Comparison of ENCODE assay signal across 17 cellular contexts in the genomic region with DNA sequence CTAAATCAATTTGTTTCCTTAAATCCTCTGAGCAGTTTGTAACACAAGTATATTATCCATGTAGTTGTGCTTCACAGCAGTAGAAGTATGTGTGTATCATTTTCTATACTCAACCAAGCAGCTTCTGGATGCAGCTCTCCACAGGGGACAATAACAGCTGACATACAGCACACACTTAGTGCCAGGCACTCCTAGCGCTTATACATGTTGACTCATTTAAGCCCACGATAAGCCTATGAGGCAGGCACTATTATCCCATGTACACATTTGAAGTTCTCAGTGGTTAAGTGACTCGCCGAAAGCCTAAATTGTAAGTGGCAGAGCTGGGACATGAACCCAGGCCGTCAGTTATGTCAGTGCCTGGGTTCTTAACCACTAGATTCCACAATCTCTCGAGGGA. TPM values are rescaled to one million over a fixed set of nuclear protein-coding genes. Genes with fewer than 3 reads are reported as not detected.
DNase-seq lines count a peak whose midpoint lies in the region; ATAC-seq lines count a peak whose summit lies in the region.
"Had no signal": no experiment of that assay in that cellular context is flagged by ENCODE, and none has a peak within 500 bp of the region (broad histone marks: within the 10 kb centered on the region; RNA-seq: fewer than 3 reads in every experiment).

No MANE protein-coding gene starts in this region.

- peak; percentile 96 for ATAC-seq in activated CD4-positive, alpha-beta T cell treated with anti-CD3 and anti-CD28 coated beads for 36 hours
- ATAC-seq in esophagus mucosa (peak; percentile 90), HG02610 (IDR thresholded peaks at IDR 0.05; ENCODE audit: unreplicated experiment) (no peak), HG02938 (IDR thresholded peaks at IDR 0.05; ENCODE audit: unreplicated experiment) (no peak)
- ATAC-seq: left lung had no signal

- H3K27ac Mint-ChIP-seq in activated CD4-positive, alpha-beta T cell treated with anti-CD3 and anti-CD28 coated beads for 36 hours: no peak overlapping the region
- H3K27ac Mint-ChIP-seq: CD14-positive monocyte had no signal

- no peak overlapping the region for H3K4me3 Mint-ChIP-seq in activated CD4-positive, alpha-beta T cell treated with anti-CD3 and anti-CD28 coated beads for 36 hours
- H3K4me3 Mint-ChIP-seq: CD14-positive monocyte had no signal

- CTCF ChIA-PET in activated CD4-positive, alpha-beta T cell treated with anti-CD3 and anti-CD28 coated beads for 36 hours (lab: Charles Lee): interaction anchor here (0.6 to 0.7 kb wide), 2 partner anchors 34 to 614 kb away, joined by 3 read pairs; no protein-coding TSS in a partner anchor

- peak; percentile 31 for DNase-seq in activated CD4-positive, alpha-beta T cell treated with anti-CD3 and anti-CD28 coated beads for 36 hours
- no peak for DNase-seq in activated CD4-positive, alpha-beta T cell treated with anti-CD3 and anti-CD28 coated beads, Interleukin-2, amount 50 U/mL, for 1 hour
- peak; percentile 63 for DNase-seq in M059J (ENCODE audit: low read depth)
- peak; percentile 64 for DNase-seq in skeletal muscle cell (ENCODE audit: low read depth)
- no peak for DNase-seq in NCI-H146 (lab: John Stamatoyannopoulos, UW)
- DNase-seq: 8988T, activated gamma-delta T cell, left lung, NCI-H187 treated with DMSO at 0.1 percent for 48 hours, psoas muscle, T1000 had no signal

- no peaks in the 10 kb centered on the region for H3K36me3 Mint-ChIP-seq in activated CD4-positive, alpha-beta T cell treated with anti-CD3 and anti-CD28 coated beads for 36 hours (ENCODE audit: low read depth)

- no peaks in the 10 kb centered on the region for H3K27me3 Mint-ChIP-seq in activated CD4-positive, alpha-beta T cell treated with anti-CD3 and anti-CD28 coated beads for 36 hours

- no peak overlapping the region for H3K4me3 ChIP-seq in skeletal muscle cell (ENCODE audit: low read depth, low read length)
- H3K4me3 ChIP-seq: esophagus muscularis mucosa, left lung, psoas muscle, SJSA1 had no signal

- POLR2A ChIA-PET in activated CD4-positive, alpha-beta T cell treated with anti-CD3 and anti-CD28 coated beads for 36 hours (lab: Charles Lee): interaction anchor here (0.9 to 1.0 kb wide), 2 partner anchors 9 to 387 kb away, joined by 3 to 4 read pairs; no protein-coding TSS in a partner anchor

- peaks cover 4% of the 10 kb centered on the region for H3K9me3 Mint-ChIP-seq in activated CD4-positive, alpha-beta T cell treated with anti-CD3 and anti-CD28 coated beads for 36 hours (ENCODE audit: low read depth)

- peaks cover 16% of the 10 kb centered on the region for H3K4me1 Mint-ChIP-seq in activated CD4-positive, alpha-beta T cell treated with anti-CD3 and anti-CD28 coated beads for 36 hours

- intact Hi-C loops in activated CD4-positive, alpha-beta T cell treated with anti-CD3 and anti-CD28 coated beads for 36 hours (cut with DNase I, micrococcal nuclease): no loop called here

RNA-seq across cellular contexts. Expression of a gene that starts 20.3 kb away (rescaled TPM):
- 10 to 100 TPM; 34.7 to 40.6 TPM for total RNA-seq in activated CD4-positive, alpha-beta T cell treated with anti-CD3 and anti-CD28 coated beads for 36 hours
- 23.2 and 32.6 TPM in 2 replicates for total RNA-seq in M059J (2014; rRNA removed; shearing (Covaris generic))
- total RNA-seq in esophagus mucosa: 89.0 TPM

Comparison
In these comparisons a context has a peak if more than half of its experiments do, and no peak if none do; other contexts are left out.
1. DNase-seq: peak in activated CD4-positive, alpha-beta T cell treated with anti-CD3 and anti-CD28 coated beads for 36 hours (single experiment), M059J (single experiment) and skeletal muscle cell (single experiment); none in activated CD4-positive, alpha-beta T cell treated with anti-CD3 and anti-CD28 coated beads, Interleukin-2, amount 50 U/mL, for 1 hour (single experiment) and NCI-H146 (single experiment).
2. ATAC-seq: peak in activated CD4-positive, alpha-beta T cell treated with anti-CD3 and anti-CD28 coated beads for 36 hours (single experiment) and esophagus mucosa (single experiment); none in HG02610 (single experiment) and HG02938 (single experiment).